1 cellular context compared by ENCODE assay signal in genomic region chr19:43754312-43754561, GRCh38.
TF ChIP-seq lines count a peak whose summit lies in the region.

No MANE protein-coding gene starts in this region.

TF ChIP-seq in WTC11, 78 proteins besides CTCF, POLR2A, EP300 and RAD21 (continued from another document):
- 0 out of 2 replicates have a peak, but pooled peaks have one; percentile 36 for TF ChIP-seq ARID4B (CRISPR knock-in tag; IDR thresholded peaks at IDR 0.05; ENCODE audit: borderline replicate concordance)
- no peak for TF ChIP-seq SMAD3 (CRISPR knock-in tag; IDR thresholded peaks at IDR 0.05; ENCODE audit: borderline replicate concordance)
- TF ChIP-seq ZMAT4 (CRISPR knock-in tag; IDR thresholded peaks at IDR 0.05): no peak
- TF ChIP-seq KAT7 (CRISPR knock-in tag; IDR thresholded peaks at IDR 0.05; ENCODE audit: borderline replicate concordance): 0 out of 2 replicates have a peak, but pooled peaks have one; percentile 9
